8 cellular contexts compared by ENCODE assay signal in genomic region chr20:12970372-12970821, GRCh38. TPM values are rescaled to one million over a fixed set of nuclear protein-coding genes. Genes with fewer than 3 reads are reported as not detected.
DNase-seq lines count a peak whose midpoint lies in the region; ATAC-seq and TF ChIP-seq lines count a peak whose summit lies in the region.

No MANE protein-coding gene starts in this region.

- H3K79me1 ChIP-seq in trophoblast cell (ENCODE audit: low read length): no peaks in the 10 kb centered on the region

- no peak overlapping the region for H2AK5ac ChIP-seq in trophoblast cell (ENCODE audit: low read length)

- DNase-seq in Right ventricle myocardium superior: no peak
- DNase-seq in cardiac septum (ENCODE audit: low spot score): no peak
- DNase-seq in NCI-H748 (lab: John Stamatoyannopoulos, UW; ENCODE audit: unreplicated experiment): peak; percentile 59
- DNase-seq in fibroblast of gingiva (ENCODE audit: low read depth): peak; percentile 38
- peak; percentile 25 to 76 for DNase-seq in trophoblast cell
- no peak for DNase-seq in DMS79 (lab: John Stamatoyannopoulos, UW)
- no peak for DNase-seq in CD14-positive monocyte (ENCODE audit: low spot score)

- no peaks in the 10 kb centered on the region for H3K79me2 ChIP-seq in trophoblast cell (ENCODE audit: control insufficient read depth, insufficient read depth, low read length, poor library complexity)

- H3K27ac Mint-ChIP-seq in CD14-positive monocyte: peak overlapping the region in 2 of 7 donors; percentile 25 to 27

- H4K8ac ChIP-seq in trophoblast cell (ENCODE audit: low read depth, low read length): no peak overlapping the region

- H2BK120ac ChIP-seq in trophoblast cell (ENCODE audit: insufficient read depth, low read length, poor library complexity): no peak overlapping the region

- H3K27ac ChIP-seq in trophoblast cell (ENCODE audit: low read depth, low read length): no peak overlapping the region

- H3K4ac ChIP-seq in trophoblast cell (ENCODE audit: low read depth, low read length): no peak overlapping the region

- no peak for TF ChIP-seq CTCF in CD14-positive monocyte (IDR thresholded peaks at IDR 0.05)

- H2AFZ ChIP-seq in trophoblast cell (ENCODE audit: insufficient read depth, low read length, poor library complexity): no peak overlapping the region

- no peak overlapping the region for H3K23ac ChIP-seq in trophoblast cell (ENCODE audit: low read length)

- no peak overlapping the region for H2BK12ac ChIP-seq in trophoblast cell (ENCODE audit: low read length)

- no peak overlapping the region for H4K91ac ChIP-seq in trophoblast cell (ENCODE audit: low read depth, low read length)

- H3K4me3 ChIP-seq in trophoblast cell (ENCODE audit: low read depth, low read length): peak overlapping the region; percentile 19

- intact Hi-C loops in Right ventricle myocardium superior (cut with DNase I) (no loop called here), cardiac septum (cut with DNase I) (loop anchor here (2.0 kb wide), 1 partner anchor 136 kb away; no protein-coding TSS in a partner anchor), CD14-positive monocyte (cut with micrococcal nuclease) (no loop called here)

- no peak overlapping the region for H3K18ac ChIP-seq in trophoblast cell (ENCODE audit: low read length)

- no peak overlapping the region for H3K4me3 Mint-ChIP-seq in CD14-positive monocyte

- no peaks in the 10 kb centered on the region for H3K4me1 Mint-ChIP-seq in CD14-positive monocyte

- H3K14ac ChIP-seq in trophoblast cell (ENCODE audit: low read length): no peak overlapping the region

- no CpG with 5 or more reads among the region's 4 CpGs for WGBS in trophoblast cell (ENCODE audit: extremely low coverage, insufficient coverage, insufficient read length)

- peaks cover 0 to 2% (median 0%) of the 10 kb centered on the region in 3 donors for H3K27me3 Mint-ChIP-seq in CD14-positive monocyte (ENCODE audit: low read depth in 3 of 3)

- H3K4me1 ChIP-seq in trophoblast cell (ENCODE audit: control insufficient read depth in 1 of 2, insufficient read depth in 2 of 2, low read length in 2 of 2): no peaks in the 10 kb centered on the region

- peaks cover 0 to 3% (median 1%) of the 10 kb centered on the region in 7 donors for H3K9me3 Mint-ChIP-seq in CD14-positive monocyte

- H3K9ac ChIP-seq in trophoblast cell (ENCODE audit: low read length): no peak overlapping the region

- H3K36me3 ChIP-seq in trophoblast cell (ENCODE audit: control insufficient read depth in 1 of 2, insufficient read depth in 2 of 2, low read length in 2 of 2): no peaks in the 10 kb centered on the region

- no peaks in the 10 kb centered on the region for H3K27me3 ChIP-seq in trophoblast cell (ENCODE audit: insufficient read depth, low read length)

- ATAC-seq in Right ventricle myocardium superior (ENCODE audit: poor library complexity) (peak; percentile 51), HG03196 (IDR thresholded peaks at IDR 0.05; ENCODE audit: unreplicated experiment) (no peak)

- no peaks in the 10 kb centered on the region for H3K36me3 Mint-ChIP-seq in CD14-positive monocyte

- no peak overlapping the region for H2BK5ac ChIP-seq in trophoblast cell (ENCODE audit: low read depth, low read length, poor library complexity)

- no peak overlapping the region for H4K12ac ChIP-seq in trophoblast cell (ENCODE audit: low read depth, low read length)

- H3K9me3 ChIP-seq in trophoblast cell (ENCODE audit: insufficient read depth, low read depth, low read length): peaks cover 2% of the 10 kb centered on the region

- no peak overlapping the region for H3K4me2 ChIP-seq in trophoblast cell (ENCODE audit: low read length)

RNA-seq across cellular contexts. Expression of gene SPTLC3, which starts 38.4 kb away (rescaled TPM):
- total RNA-seq in Right ventricle myocardium superior (5.9 TPM), cardiac septum (2.2 TPM)
- polyA plus RNA-seq in trophoblast cell (2013): 5.4 and 5.5 TPM in 2 replicates
- not detected for polyA plus RNA-seq in CD14-positive monocyte

Comparison
In these comparisons a context has a peak if more than half of its experiments do, and no peak if none do; other contexts are left out.
1. DNase-seq: peak in NCI-H748 (single experiment), fibroblast of gingiva (single experiment) and trophoblast cell (2 of 2); none in Right ventricle myocardium superior (single experiment), cardiac septum (single experiment), DMS79 (single experiment) and CD14-positive monocyte (single experiment).